In genomic region chr3:50371133-50371670, GRCh38 we compare ENCODE assay signal across 3 cellular contexts.
TF ChIP-seq lines count a peak whose summit lies in the region.

No MANE protein-coding gene starts in this region.

TF ChIP-seq in IMR-90, 13 proteins besides CTCF, POLR2A, EP300 and RAD21:
- TF ChIP-seq SMC3 (IDR thresholded peaks at IDR 0.05; ENCODE audit: low read depth, low read length) (no peak), RCOR1 (IDR thresholded peaks at IDR 0.05; ENCODE audit: insufficient replicate concordance, low read length) (no peak), FOS (IDR thresholded peaks at IDR 0.05; ENCODE audit: low read depth, low read length) (no peak), USF2 (IDR thresholded peaks at IDR 0.05; ENCODE audit: low read depth, low read length) (no peak), MXI1 (IDR thresholded peaks at IDR 0.05; ENCODE audit: borderline replicate concordance, low read depth, low read length) (no peak), CEBPB (IDR thresholded peaks at IDR 0.05; ENCODE audit: low read depth, low read length) (no peak), MAZ (IDR thresholded peaks at IDR 0.05; ENCODE audit: borderline replicate concordance, low read depth, low read length) (no peak), BHLHE40 (IDR thresholded peaks at IDR 0.05; ENCODE audit: low read depth, low read length) (no peak), NFE2L2 (IDR thresholded peaks at IDR 0.05; ENCODE audit: low read depth, low read length) (no peak), CHD1 (IDR thresholded peaks at IDR 0.05; ENCODE audit: low read depth, low read length) (no peak), RFX5 (IDR thresholded peaks at IDR 0.05; ENCODE audit: low read depth, low read length) (no peak), ELK1 (IDR thresholded peaks at IDR 0.05; ENCODE audit: borderline replicate concordance, low read depth, low read length) (no peak)

TF ChIP-seq in GM12878, 131 proteins besides CTCF, POLR2A, EP300 and RAD21:
- TF ChIP-seq PML (IDR thresholded peaks at IDR 0.05; ENCODE audit: low read length) = no peak
- TF ChIP-seq MTA3 (IDR thresholded peaks at IDR 0.05; ENCODE audit: borderline replicate concordance, low read length) = no peak
- TF ChIP-seq MYC (IDR thresholded peaks at IDR 0.05; ENCODE audit: insufficient read depth, insufficient read length, insufficient replicate concordance, low read length, severe bottlenecking) = no peak
TF ChIP-seq in GM12878: peak in this region for 0.

TF ChIP-seq in SK-N-SH treated with all-trans-retinoic acid at 6 μM for 48 hours, 23 proteins besides CTCF, POLR2A, EP300 and RAD21:
- TF ChIP-seq ARNTL (CRISPR knock-in tag; IDR thresholded peaks at IDR 0.05; ENCODE audit: borderline replicate concordance, low read depth) (no peak), TCF4 (CRISPR knock-in tag; IDR thresholded peaks at IDR 0.05; ENCODE audit: borderline replicate concordance) (no peak), CSDC2 (CRISPR knock-in tag; IDR thresholded peaks at IDR 0.05) (no peak), OSR1 (CRISPR knock-in tag; IDR thresholded peaks at IDR 0.05) (no peak), ZFP30 (CRISPR knock-in tag; IDR thresholded peaks at IDR 0.05) (no peak), PPARA (CRISPR knock-in tag; IDR thresholded peaks at IDR 0.05; ENCODE audit: borderline replicate concordance) (no peak), CREB5 (CRISPR knock-in tag; IDR thresholded peaks at IDR 0.05; ENCODE audit: low read depth) (no peak), ZNF8 (CRISPR knock-in tag; IDR thresholded peaks at IDR 0.05) (no peak), ZC3H10 (CRISPR knock-in tag; IDR thresholded peaks at IDR 0.05) (no peak), PATZ1 (CRISPR knock-in tag; IDR thresholded peaks at IDR 0.05; ENCODE audit: borderline replicate concordance) (no peak), BACH2 (CRISPR knock-in tag; IDR thresholded peaks at IDR 0.05; ENCODE audit: borderline replicate concordance) (no peak), ZFP3 (CRISPR knock-in tag; IDR thresholded peaks at IDR 0.05) (no peak), CSRNP3 (CRISPR knock-in tag; IDR thresholded peaks at IDR 0.05) (no peak), RARB (CRISPR knock-in tag; IDR thresholded peaks at IDR 0.05) (no peak), TSHZ2 (CRISPR knock-in tag; IDR thresholded peaks at IDR 0.05) (no peak)
TF ChIP-seq in SK-N-SH treated with all-trans-retinoic acid at 6 μM for 48 hours: peak in this region for 0.
